8 cellular contexts compared by ENCODE assay signal in the genomic region with DNA sequence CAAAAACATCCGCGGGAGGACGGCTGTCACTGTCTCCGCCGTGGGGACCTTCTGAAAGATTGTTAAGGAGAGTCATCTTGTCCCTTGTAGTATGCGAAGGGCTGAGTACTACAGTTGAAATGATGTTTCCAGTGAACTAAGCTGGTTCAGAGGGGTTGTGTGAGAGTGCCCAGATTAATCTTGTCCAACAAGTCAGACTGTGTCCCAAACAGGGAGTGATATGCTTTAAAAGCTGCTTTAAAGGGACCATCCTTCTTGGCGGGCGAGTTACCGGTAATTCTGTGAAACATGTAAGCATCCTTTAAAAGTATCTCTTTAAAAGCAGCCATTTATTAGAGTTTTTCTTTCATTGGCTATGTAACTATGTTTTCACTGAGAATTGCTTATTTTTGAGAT. TPM values are rescaled to one million over a fixed set of nuclear protein-coding genes. Genes with fewer than 3 reads are reported as not detected.
DNase-seq lines count a peak whose midpoint lies in the region; ATAC-seq and TF ChIP-seq lines count a peak whose summit lies in the region.

No MANE protein-coding gene starts in this region.

- no peaks in the 10 kb centered on the region for H3K27me3 Mint-ChIP-seq in naive thymus-derived CD4-positive, alpha-beta T cell

- TF ChIP-seq CTCF in BE2C (IDR thresholded peaks at IDR 0.05; ENCODE audit: low read depth, low read length), result no peak

- POLR2A ChIA-PET in naive thymus-derived CD4-positive, alpha-beta T cell (lab: Charles Lee), result no interaction called here

- H3K9me3 ChIP-seq in BE2C (no peaks in the 10 kb centered on the region), MG63 (no peaks in the 10 kb centered on the region), duodenal mucosa (ENCODE audit: control insufficient read depth in 1 of 2, low read length in 2 of 2) (no peaks in the 10 kb centered on the region)
- no peaks in the 10 kb centered on the region for H3K9me3 ChIP-seq in naive thymus-derived CD4-positive, alpha-beta T cell (ENCODE audit: control insufficient read depth in 2 of 3, low read length in 3 of 3)

- peaks cover 25 to 48% (median 39%) of the 10 kb centered on the region in 7 donors for H3K4me1 Mint-ChIP-seq in naive thymus-derived CD4-positive, alpha-beta T cell

- H3K27me3 ChIP-seq in BE2C, result no peaks in the 10 kb centered on the region
- no peaks in the 10 kb centered on the region for H3K27me3 ChIP-seq in MG63
- no peaks in the 10 kb centered on the region for H3K27me3 ChIP-seq in duodenal mucosa (ENCODE audit: control insufficient read depth in 1 of 2, insufficient read depth in 2 of 2, low read length in 2 of 2)
- no peaks in the 10 kb centered on the region for H3K27me3 ChIP-seq in naive thymus-derived CD4-positive, alpha-beta T cell (ENCODE audit: control insufficient read depth in 2 of 2, insufficient read depth in 2 of 2, low read length in 2 of 2)

- H3K36me3 ChIP-seq in BE2C, result peaks cover 4% of the 10 kb centered on the region
- no peaks in the 10 kb centered on the region for H3K36me3 ChIP-seq in MG63
- H3K36me3 ChIP-seq in duodenal mucosa (ENCODE audit: control insufficient read depth in 1 of 2, insufficient read depth in 2 of 2, low read length in 2 of 2), result no peaks in the 10 kb centered on the region
- H3K36me3 ChIP-seq in naive thymus-derived CD4-positive, alpha-beta T cell (ENCODE audit: control insufficient read depth in 2 of 3, insufficient read depth in 3 of 3, low read length in 3 of 3), result peaks cover 0 to 4% (median 0%) of the 10 kb centered on the region in 3 experiments

- peak overlapping the region; percentile 95 to 99 (median 96) for H3K27ac Mint-ChIP-seq in naive thymus-derived CD4-positive, alpha-beta T cell

- H3K4me3 ChIP-seq in BE2C (ENCODE audit: low read depth, low read length) (peak overlapping the region; percentile 87), MG63 (peak overlapping the region; percentile 93), duodenal mucosa (ENCODE audit: low read depth in 1 of 2, low read length in 2 of 2) (peak overlapping the region; percentile 87 to 98)
- peak overlapping the region; percentile 80 for H3K4me3 ChIP-seq in naive thymus-derived CD4-positive, alpha-beta T cell (ENCODE audit: low read length)

- no peak for ATAC-seq in naive thymus-derived CD4-positive, alpha-beta T cell
- no peak for ATAC-seq in GM19452 (IDR thresholded peaks at IDR 0.05; ENCODE audit: unreplicated experiment)

- H3K9ac ChIP-seq in duodenal mucosa (ENCODE audit: low read depth in 1 of 2, low read length in 2 of 2), result peak overlapping the region; percentile 89 to 90

- CTCF ChIA-PET in naive thymus-derived CD4-positive, alpha-beta T cell (lab: Charles Lee), result no interaction called here

- H3K4me1 ChIP-seq in BE2C (no peaks in the 10 kb centered on the region), duodenal mucosa (ENCODE audit: control insufficient read depth in 1 of 2, insufficient read depth in 2 of 2, low read length in 2 of 2) (peaks cover 17 to 19% of the 10 kb centered on the region in 2 donors)
- H3K4me1 ChIP-seq in naive thymus-derived CD4-positive, alpha-beta T cell (ENCODE audit: control insufficient read depth in 2 of 2, insufficient read depth in 2 of 2, low read length in 2 of 2), result peaks cover 18 to 22% of the 10 kb centered on the region in 2 donors

- intact Hi-C loops in naive thymus-derived CD4-positive, alpha-beta T cell (cut with micrococcal nuclease), result no loop called here

- peaks cover 0 to 4% (median 0%) of the 10 kb centered on the region in 11 donors for H3K9me3 Mint-ChIP-seq in naive thymus-derived CD4-positive, alpha-beta T cell

- no peak overlapping the region for H3K27ac ChIP-seq in duodenal mucosa (ENCODE audit: low read depth, low read length)
- H3K27ac ChIP-seq in naive thymus-derived CD4-positive, alpha-beta T cell (ENCODE audit: low read depth, low read length), result peak overlapping the region; percentile 90

- peak overlapping the region; percentile 96 to 99 (median 98) for H3K4me3 Mint-ChIP-seq in naive thymus-derived CD4-positive, alpha-beta T cell

- DNase-seq in BE2C (no peak), MG63 (no peak), hippocampal formation (lab: John Stamatoyannopoulos, UW) (no peak), Ammon's horn (ENCODE audit: low spot score) (no peak), retina (no peak)
- DNase-seq in naive thymus-derived CD4-positive, alpha-beta T cell, result no peak

- H3K36me3 Mint-ChIP-seq in naive thymus-derived CD4-positive, alpha-beta T cell, result peaks cover 0 to 13% (median 4%) of the 10 kb centered on the region in 5 donors

RNA-seq across cellular contexts. Expression of gene WDR20, which starts 1.1 kb away (rescaled TPM):
- polyA plus RNA-seq in BE2C (2012; ENCODE audit: insufficient read depth, insufficient read length, low read depth), result 37.3 TPM
- total RNA-seq in MG63 (2014; rRNA removed; shearing (Covaris generic); ENCODE audit: low replicate concordance), result 11.2 and 11.8 TPM in 2 replicates
- total RNA-seq in naive thymus-derived CD4-positive, alpha-beta T cell, result 10 to 100 TPM; 33.1 to 67.8 (median 47.5) TPM
- polyA plus RNA-seq in naive thymus-derived CD4-positive, alpha-beta T cell, result 10 to 100 TPM in 1 of 2 donors, 1 to 10 TPM in 1; 9.1 to 15.8 TPM

RNA-seq across cellular contexts. Expression of gene HSP90AA1, which starts 53.9 kb away (rescaled TPM):
- 448 TPM for polyA plus RNA-seq in BE2C (2012; ENCODE audit: insufficient read depth, insufficient read length, low read depth)
- total RNA-seq in MG63 (2014; rRNA removed; shearing (Covaris generic); ENCODE audit: low replicate concordance), result 158 and 180 TPM in 2 replicates
- 100 to 1,000 TPM; 229 to 591 (median 361) TPM for total RNA-seq in naive thymus-derived CD4-positive, alpha-beta T cell
- 100 to 1,000 TPM; 331 to 334 TPM for polyA plus RNA-seq in naive thymus-derived CD4-positive, alpha-beta T cell
